Comparison of ENCODE assay signal across 8 cellular contexts in the genomic region with DNA sequence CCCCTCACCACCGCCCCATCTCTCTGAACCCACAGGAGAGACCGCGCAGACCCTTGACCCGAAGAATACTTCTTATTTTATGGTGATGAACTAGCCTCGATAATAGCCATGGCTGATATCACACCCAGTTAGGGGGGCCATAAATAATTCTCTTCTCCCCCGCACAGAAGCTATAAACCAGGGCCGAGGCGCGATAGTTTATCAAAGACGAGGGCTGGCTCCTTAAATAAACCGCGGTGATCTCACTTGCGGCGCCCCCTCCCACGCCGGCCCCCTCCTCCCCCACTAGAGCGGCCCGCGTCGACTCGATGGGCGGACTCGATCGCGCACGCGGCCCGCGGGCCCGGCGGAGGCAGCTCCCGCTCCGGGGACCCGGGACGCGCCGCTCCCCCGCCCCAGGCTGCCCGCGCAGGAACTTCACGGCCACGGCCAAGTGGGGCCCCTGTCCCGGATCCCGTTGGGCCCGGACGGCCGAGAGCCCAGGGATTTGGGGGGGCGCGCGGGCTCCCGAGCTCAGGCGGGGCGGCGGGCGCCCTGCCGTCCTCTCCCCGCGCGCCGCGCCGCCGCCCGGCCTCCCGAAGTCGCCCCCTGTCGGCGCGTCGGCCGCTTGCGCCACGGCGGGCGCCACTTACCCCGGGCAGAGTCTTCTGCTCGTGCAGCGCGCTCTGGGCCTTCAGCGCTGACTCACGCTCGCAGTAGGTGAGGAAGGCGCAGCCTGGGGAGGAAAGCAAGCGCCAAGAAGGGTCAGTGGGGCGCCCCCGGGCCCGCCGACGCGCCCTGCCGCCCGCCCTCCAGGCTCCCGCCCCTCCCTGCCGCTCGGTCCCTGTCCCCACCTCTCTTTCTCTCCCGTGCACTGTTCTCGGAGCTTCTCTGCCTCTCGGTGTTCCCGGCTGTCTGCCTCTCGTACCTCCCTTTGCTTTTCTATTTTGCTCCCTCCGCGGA.
A peak's percentile ranks its signal among the peaks of the same experiment; 100 is the strongest.
DNase-seq lines count a peak whose midpoint lies in the region; ATAC-seq, FAIRE-seq and TF ChIP-seq lines count a peak whose summit lies in the region.

No MANE protein-coding gene starts in this region.

- H3K27ac ChIP-seq in K562 (ENCODE audit: extremely low read depth, low read depth, low read length) (no peak overlapping the region), left lung (no peak overlapping the region)

- peak; percentile 8 to 31; a peak in 2 of 4 replicates for TF ChIP-seq RAD21 in K562 (CRISPR knock-in tag; conservative IDR thresholded peaks at IDR 0.05 in 1 of 2, IDR thresholded peaks at IDR 0.05 in 1 of 2)

- TF ChIP-seq CTCF in K562 (IDR thresholded peaks at IDR 0.05 in 2 of 3, conservative IDR thresholded peaks at IDR 0.05 in 1 of 3; ENCODE audit: insufficient read depth in 2 of 3, low read depth in 1 of 3, low read length in 3 of 3) = peak; percentile 33 to 70 (median 51); a peak in 5 of 6 replicates
- TF ChIP-seq CTCF in left lung (IDR thresholded peaks at IDR 0.05) = no peak

- no peaks in the 10 kb centered on the region for H3K9me1 ChIP-seq in K562 (ENCODE audit: control insufficient read depth, insufficient read depth, low read length)

- ATAC-seq in K562 (peak; percentile 95), left lung (peak; percentile 80), HG03378 (IDR thresholded peaks at IDR 0.05; ENCODE audit: unreplicated experiment) (no peak), HG03469 (IDR thresholded peaks at IDR 0.05; ENCODE audit: unreplicated experiment) (no peak)

- POLR2A ChIA-PET in K562 (lab: Yijun Ruan, JAX) = no interaction called here

- H3K79me2 ChIP-seq in K562 (ENCODE audit: control insufficient read depth, insufficient read depth, low read length) = no peaks in the 10 kb centered on the region

- peak overlapping the region in 1 of 2 experiments; percentile 52; a peak in 1 of 4 replicates for H3K9ac ChIP-seq in K562 (ENCODE audit: insufficient read depth in 1 of 2, low read depth in 2 of 2, low read length in 2 of 2)

- 0 out of 2 replicates have a peak overlapping the region, but pooled peaks have one; percentile 8 for H3K4me3 ChIP-seq in K562
- no peak overlapping the region for H3K4me3 ChIP-seq in left lung

- TF ChIP-seq POLR2A in K562 (conservative IDR thresholded peaks at IDR 0.05) = no peak

- no peaks in the 10 kb centered on the region for H3K9me3 ChIP-seq in K562 (replicated peaks; ENCODE audit: control insufficient read depth, insufficient read depth, low read depth, low read length)
- H3K9me3 ChIP-seq in left lung = no peaks in the 10 kb centered on the region

- no TSS peak for BruUV-seq in K562 (replicated peaks; lab: Mats Ljungman, UMichigan)

- no peak for FAIRE-seq in K562 (lab: Jason Lieb, UNC)

- no peaks in the 10 kb centered on the region for H3K36me3 ChIP-seq in K562 (ENCODE audit: control insufficient read depth, insufficient read depth, low read length)
- no peaks in the 10 kb centered on the region for H3K36me3 ChIP-seq in left lung

- WGBS in K562 (ENCODE audit: insufficient coverage, low coverage, missing lambda C conversion rate) = 7% methylated on average over 46 of the region's 102 CpGs

- H4K20me1 ChIP-seq in K562 (replicated peaks; ENCODE audit: control insufficient read depth, insufficient read depth, low read length) = no peaks in the 10 kb centered on the region; the same call in 1 of the 2 replicates

- TF ChIP-seq EP300 in K562 (IDR thresholded peaks at IDR 0.05; ENCODE audit: low read length) = no peak

- no peak overlapping the region for H2AFZ ChIP-seq in K562 (ENCODE audit: low read depth, low read length)

- peak; percentile 80 for DNase-seq in D341Med (ENCODE audit: low spot score)
- DNase-seq in HT1080 (ENCODE audit: low read depth) = peak; percentile 1
- peak; percentile 68 to 83 (median 76) for DNase-seq in K562 (ENCODE audit: extremely low read depth in 1 of 4, low spot score in 3 of 4)
- no peak for DNase-seq in left lung
- no peak for DNase-seq in activated gamma-delta T cell treated with Interleukin-2 at 50 U/mL for 16 hours
- DNase-seq in stimulated activated naive CD4-positive, alpha-beta T cell treated with Interleukin-2 at 50 U/mL for 16 hours (lab: John Stamatoyannopoulos, UW) = no peak

- intact Hi-C loops in K562 (cut with micrococcal nuclease) = no loop called here
- intact Hi-C loops in left lung (cut with DNase I) = no loop called here

- peaks cover 0 to 20% of the 10 kb centered on the region in 2 experiments; a peak in 2 of 5 replicates for H3K27me3 ChIP-seq in K562 (ENCODE audit: control insufficient read depth in 2 of 2, insufficient read depth in 2 of 2, low read length in 2 of 2)
- peaks cover 34 to 82% of the 10 kb centered on the region in 2 donors for H3K27me3 ChIP-seq in left lung

- in situ Hi-C loops in K562 (cut with MboI) = loop anchor here (25.0 kb wide), 1 partner anchor 548 kb away; no protein-coding TSS in a partner anchor

- CTCF ChIA-PET in K562 (lab: Yijun Ruan, JAX; ENCODE audit: low intra/inter-chr PET ratio) = interaction anchor here (0.7 kb wide), 2 partner anchors 100 to 176 kb away, joined by 3 to 4 read pairs; no protein-coding TSS in a partner anchor

- H3K4me2 ChIP-seq in K562 (ENCODE audit: insufficient read depth, low read length) = no peak overlapping the region

- peaks cover 0 to 8% of the 10 kb centered on the region in 2 experiments; a peak in 2 of 5 replicates for H3K4me1 ChIP-seq in K562 (replicated peaks in 1 of 2; ENCODE audit: control insufficient read depth in 2 of 2, insufficient read depth in 2 of 2, low read length in 2 of 2)
- H3K4me1 ChIP-seq in left lung = peaks cover 0 to 11% of the 10 kb centered on the region in 2 donors

TF ChIP-seq in K562, 482 proteins besides CTCF, POLR2A, EP300 and RAD21 (continues in another document):
- 0 out of 2 replicates have a peak, but pooled peaks have one; percentile 22 for TF ChIP-seq ZNF764 (CRISPR knock-in tag; IDR thresholded peaks at IDR 0.05; ENCODE audit: low read depth)
- no peak for TF ChIP-seq FOXP1 (CRISPR knock-in tag; IDR thresholded peaks at IDR 0.05)
- peak; percentile 61; the same call in 1 of the 2 replicates for TF ChIP-seq BHLHE40 (IDR thresholded peaks at IDR 0.05; ENCODE audit: low read length)
- peak; percentile 83 for TF ChIP-seq L3MBTL2 (IDR thresholded peaks at IDR 0.05)
- TF ChIP-seq, protein P1, sequence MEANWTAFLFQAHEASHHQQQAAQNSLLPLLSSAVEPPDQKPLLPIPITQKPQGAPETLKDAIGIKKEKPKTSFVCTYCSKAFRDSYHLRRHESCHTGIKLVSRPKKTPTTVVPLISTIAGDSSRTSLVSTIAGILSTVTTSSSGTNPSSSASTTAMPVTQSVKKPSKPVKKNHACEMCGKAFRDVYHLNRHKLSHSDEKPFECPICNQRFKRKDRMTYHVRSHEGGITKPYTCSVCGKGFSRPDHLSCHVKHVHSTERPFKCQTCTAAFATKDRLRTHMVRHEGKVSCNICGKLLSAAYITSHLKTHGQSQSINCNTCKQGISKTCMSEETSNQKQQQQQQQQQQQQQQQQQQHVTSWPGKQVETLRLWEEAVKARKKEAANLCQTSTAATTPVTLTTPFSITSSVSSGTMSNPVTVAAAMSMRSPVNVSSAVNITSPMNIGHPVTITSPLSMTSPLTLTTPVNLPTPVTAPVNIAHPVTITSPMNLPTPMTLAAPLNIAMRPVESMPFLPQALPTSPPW (CRISPR knock-in tag; IDR thresholded peaks at IDR 0.05) = 0 out of 2 replicates have a peak, but pooled peaks have one; percentile 17
- no peak for TF ChIP-seq ZKSCAN8 (CRISPR knock-in tag; IDR thresholded peaks at IDR 0.05)
- peak; percentile 75 for TF ChIP-seq CXXC5 (CRISPR knock-in tag; IDR thresholded peaks at IDR 0.05)
- TF ChIP-seq SMAD4 (CRISPR knock-in tag; conservative IDR thresholded peaks at IDR 0.05) = peak; percentile 58
- TF ChIP-seq, protein P2, sequence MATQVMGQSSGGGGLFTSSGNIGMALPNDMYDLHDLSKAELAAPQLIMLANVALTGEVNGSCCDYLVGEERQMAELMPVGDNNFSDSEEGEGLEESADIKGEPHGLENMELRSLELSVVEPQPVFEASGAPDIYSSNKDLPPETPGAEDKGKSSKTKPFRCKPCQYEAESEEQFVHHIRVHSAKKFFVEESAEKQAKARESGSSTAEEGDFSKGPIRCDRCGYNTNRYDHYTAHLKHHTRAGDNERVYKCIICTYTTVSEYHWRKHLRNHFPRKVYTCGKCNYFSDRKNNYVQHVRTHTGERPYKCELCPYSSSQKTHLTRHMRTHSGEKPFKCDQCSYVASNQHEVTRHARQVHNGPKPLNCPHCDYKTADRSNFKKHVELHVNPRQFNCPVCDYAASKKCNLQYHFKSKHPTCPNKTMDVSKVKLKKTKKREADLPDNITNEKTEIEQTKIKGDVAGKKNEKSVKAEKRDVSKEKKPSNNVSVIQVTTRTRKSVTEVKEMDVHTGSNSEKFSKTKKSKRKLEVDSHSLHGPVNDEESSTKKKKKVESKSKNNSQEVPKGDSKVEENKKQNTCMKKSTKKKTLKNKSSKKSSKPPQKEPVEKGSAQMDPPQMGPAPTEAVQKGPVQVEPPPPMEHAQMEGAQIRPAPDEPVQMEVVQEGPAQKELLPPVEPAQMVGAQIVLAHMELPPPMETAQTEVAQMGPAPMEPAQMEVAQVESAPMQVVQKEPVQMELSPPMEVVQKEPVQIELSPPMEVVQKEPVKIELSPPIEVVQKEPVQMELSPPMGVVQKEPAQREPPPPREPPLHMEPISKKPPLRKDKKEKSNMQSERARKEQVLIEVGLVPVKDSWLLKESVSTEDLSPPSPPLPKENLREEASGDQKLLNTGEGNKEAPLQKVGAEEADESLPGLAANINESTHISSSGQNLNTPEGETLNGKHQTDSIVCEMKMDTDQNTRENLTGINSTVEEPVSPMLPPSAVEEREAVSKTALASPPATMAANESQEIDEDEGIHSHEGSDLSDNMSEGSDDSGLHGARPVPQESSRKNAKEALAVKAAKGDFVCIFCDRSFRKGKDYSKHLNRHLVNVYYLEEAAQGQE (CRISPR knock-in tag; IDR thresholded peaks at IDR 0.05; ENCODE audit: low read depth) = peak; percentile 61; the same call in 1 of the 2 replicates

Comparison
In these comparisons a context has a peak if more than half of its experiments do, and no peak if none do; other contexts are left out.
1. DNase-seq: peak in D341Med (single experiment), HT1080 (single experiment) and K562 (4 of 4); none in left lung (0 of 2), activated gamma-delta T cell treated with Interleukin-2 at 50 U/mL for 16 hours (single experiment) and stimulated activated naive CD4-positive, alpha-beta T cell treated with Interleukin-2 at 50 U/mL for 16 hours (single experiment).
2. ATAC-seq: peak in K562 (single experiment) and left lung (single experiment); none in HG03378 (single experiment) and HG03469 (single experiment).
3. CTCF ChIP-seq: peak in K562 (3 of 3); none in left lung (0 of 2).